Comparison of ENCODE assay signal across 2 cellular contexts in the genomic region with DNA sequence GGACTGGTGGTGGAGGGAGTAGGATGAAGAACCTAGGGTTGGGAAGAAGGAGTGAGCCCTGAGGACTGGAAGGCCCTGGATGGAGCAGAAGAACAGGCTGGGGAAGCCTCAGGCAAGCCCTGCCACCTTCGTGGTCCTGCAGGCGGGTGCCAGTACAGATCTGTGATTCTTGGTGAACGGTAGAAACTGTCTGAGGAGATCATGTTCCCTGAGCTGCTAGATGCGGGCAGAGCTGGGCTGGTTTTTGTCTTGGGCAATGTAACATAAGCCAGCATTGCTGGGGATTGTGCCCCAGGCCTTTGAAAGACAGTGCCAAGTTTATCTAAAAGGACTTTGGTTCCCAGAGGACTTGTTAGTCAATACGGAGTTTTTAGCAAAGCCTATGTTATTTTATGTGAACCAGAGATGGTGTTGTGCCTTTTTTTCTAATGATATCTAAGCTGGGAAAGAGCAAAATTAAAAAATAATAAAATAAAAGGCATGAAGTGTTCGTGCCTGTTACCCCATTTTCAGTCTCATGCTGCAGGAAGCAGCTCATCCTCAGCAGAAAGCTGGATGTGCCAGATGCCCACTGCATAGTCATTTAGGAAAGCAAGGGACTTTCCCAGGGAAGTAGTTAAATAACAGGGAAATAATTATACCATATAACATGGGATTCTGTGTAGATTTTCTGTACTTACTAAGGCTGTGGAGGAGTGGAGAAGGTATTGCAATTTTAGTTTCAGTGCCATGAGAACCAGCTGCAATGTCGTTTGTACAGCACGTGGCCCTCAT.
TF ChIP-seq lines count a peak whose summit lies in the region.

No MANE protein-coding gene starts in this region.

TF ChIP-seq in liver, 16 proteins besides CTCF, POLR2A, EP300 and RAD21:
- TF ChIP-seq, protein P1, sequence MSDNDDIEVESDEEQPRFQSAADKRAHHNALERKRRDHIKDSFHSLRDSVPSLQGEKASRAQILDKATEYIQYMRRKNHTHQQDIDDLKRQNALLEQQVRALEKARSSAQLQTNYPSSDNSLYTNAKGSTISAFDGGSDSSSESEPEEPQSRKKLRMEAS (IDR thresholded peaks at IDR 0.05), result no peak
- peak in 1 of 2 donors; percentile 26 for TF ChIP-seq RXRA (IDR thresholded peaks at IDR 0.05)
- peak; percentile 54 for TF ChIP-seq SP1 (IDR thresholded peaks at IDR 0.05)
- no peak for TF ChIP-seq FOXA2 (IDR thresholded peaks at IDR 0.05)
- TF ChIP-seq HNF4A (conservative IDR thresholded peaks at IDR 0.05), result peak; percentile 85 to 86

TF ChIP-seq in HepG2, 621 proteins besides CTCF, POLR2A, EP300 and RAD21:
- TF ChIP-seq, protein P2, sequence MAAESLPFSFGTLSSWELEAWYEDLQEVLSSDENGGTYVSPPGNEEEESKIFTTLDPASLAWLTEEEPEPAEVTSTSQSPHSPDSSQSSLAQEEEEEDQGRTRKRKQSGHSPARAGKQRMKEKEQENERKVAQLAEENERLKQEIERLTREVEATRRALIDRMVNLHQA (CRISPR knock-in tag; IDR thresholded peaks at IDR 0.05), result no peak
- TF ChIP-seq AGO2 (optimal IDR thresholded peaks at IDR 0.05; ENCODE audit: low read depth, low read length), result no peak
- TF ChIP-seq, protein P3, sequence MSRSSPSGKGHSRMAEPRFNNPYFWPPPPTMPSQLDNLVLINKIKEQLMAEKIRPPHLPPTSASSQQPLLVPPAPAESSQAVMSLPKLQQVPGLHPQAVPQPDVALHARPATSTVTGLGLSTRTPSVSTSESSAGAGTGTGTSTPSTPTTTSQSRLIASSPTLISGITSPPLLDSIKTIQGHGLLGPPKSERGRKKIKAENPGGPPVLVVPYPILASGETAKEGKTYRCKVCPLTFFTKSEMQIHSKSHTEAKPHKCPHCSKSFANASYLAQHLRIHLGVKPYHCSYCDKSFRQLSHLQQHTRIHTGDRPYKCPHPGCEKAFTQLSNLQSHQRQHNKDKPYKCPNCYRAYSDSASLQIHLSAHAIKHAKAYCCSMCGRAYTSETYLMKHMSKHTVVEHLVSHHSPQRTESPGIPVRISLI (CRISPR knock-in tag; IDR thresholded peaks at IDR 0.05; ENCODE audit: borderline replicate concordance), result no peak
- no peak for TF ChIP-seq ZNF605 (CRISPR knock-in tag; IDR thresholded peaks at IDR 0.05)
- TF ChIP-seq, protein P4, sequence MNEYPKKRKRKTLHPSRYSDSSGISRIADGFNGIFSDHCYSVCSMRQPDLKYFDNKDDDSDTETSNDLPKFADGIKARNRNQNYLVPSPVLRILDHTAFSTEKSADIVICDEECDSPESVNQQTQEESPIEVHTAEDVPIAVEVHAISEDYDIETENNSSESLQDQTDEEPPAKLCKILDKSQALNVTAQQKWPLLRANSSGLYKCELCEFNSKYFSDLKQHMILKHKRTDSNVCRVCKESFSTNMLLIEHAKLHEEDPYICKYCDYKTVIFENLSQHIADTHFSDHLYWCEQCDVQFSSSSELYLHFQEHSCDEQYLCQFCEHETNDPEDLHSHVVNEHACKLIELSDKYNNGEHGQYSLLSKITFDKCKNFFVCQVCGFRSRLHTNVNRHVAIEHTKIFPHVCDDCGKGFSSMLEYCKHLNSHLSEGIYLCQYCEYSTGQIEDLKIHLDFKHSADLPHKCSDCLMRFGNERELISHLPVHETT (CRISPR knock-in tag; conservative IDR thresholded peaks at IDR 0.05), result no peak
- no peak for TF ChIP-seq TCF7L2 (IDR thresholded peaks at IDR 0.05; ENCODE audit: low read depth, low read length)
- no peak for TF ChIP-seq ZNF589 (CRISPR knock-in tag; conservative IDR thresholded peaks at IDR 0.05)
- no peak for TF ChIP-seq CREM (IDR thresholded peaks at IDR 0.05)
- no peak for TF ChIP-seq CREM (CRISPR knock-in tag; IDR thresholded peaks at IDR 0.05)
- no peak for TF ChIP-seq POLR2G (IDR thresholded peaks at IDR 0.05; ENCODE audit: low read depth, low read length)
